8 cellular contexts compared by ENCODE assay signal in the genomic region with DNA sequence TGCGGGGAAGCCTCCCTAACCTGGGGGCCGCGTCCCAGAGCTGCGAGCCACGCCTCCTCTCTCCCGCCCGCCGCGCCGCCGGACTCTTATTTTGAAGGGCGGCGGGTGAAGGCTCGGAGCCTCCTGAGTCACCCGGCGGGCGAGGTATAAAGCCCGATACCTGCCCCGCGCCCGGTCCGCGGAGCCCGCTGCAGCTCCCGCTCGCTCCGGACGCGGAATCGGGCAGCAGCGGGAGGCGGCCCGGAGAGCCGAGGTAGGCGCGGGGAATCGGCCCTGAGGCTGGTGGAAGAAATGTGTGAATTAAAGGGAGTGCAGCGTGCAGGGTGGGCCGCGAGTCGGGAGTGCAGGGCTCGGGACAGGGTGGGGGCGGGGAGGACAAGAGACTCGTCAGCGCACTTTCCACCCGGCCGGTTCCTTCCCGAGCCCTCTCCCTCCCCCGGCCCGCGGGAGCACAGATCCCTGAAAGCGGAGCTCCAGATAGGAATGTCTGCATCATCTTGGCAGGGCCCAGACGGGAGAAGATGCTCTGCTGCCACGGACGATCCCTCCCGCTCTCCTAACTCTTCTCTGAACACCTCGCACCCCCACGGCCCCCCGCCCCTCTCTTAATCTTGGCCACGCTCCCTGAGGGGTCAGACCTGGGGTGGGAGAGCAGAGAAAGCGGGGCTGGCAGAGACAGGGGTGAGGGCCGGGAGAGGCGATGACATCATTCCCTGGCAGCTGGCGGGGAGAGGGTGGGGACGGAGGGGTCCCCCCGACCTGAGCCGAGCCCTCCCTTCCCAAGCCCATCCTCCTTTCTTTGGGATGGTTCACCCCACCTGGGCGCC.
DNase-seq lines count a peak whose midpoint lies in the region; ATAC-seq lines count a peak whose summit lies in the region.

No MANE protein-coding gene starts in this region.

- no peaks in the 10 kb centered on the region for H3K36me3 ChIP-seq in ectodermal cell (ENCODE audit: control insufficient read depth, insufficient read depth, low read length)

- peak overlapping the region; percentile 80 for H3K27ac ChIP-seq in ectodermal cell (ENCODE audit: insufficient read depth, low read depth, low read length, poor library complexity, severe bottlenecking)

- peak; percentile 82 for ATAC-seq in HG02852 (IDR thresholded peaks at IDR 0.05; ENCODE audit: unreplicated experiment)

- H3K27me3 ChIP-seq in ectodermal cell (ENCODE audit: control insufficient read depth, insufficient read depth, low read length, poor library complexity, severe bottlenecking) = no peaks in the 10 kb centered on the region

- peak overlapping the region; percentile 24 for H3K27ac Mint-ChIP-seq in activated CD4-positive, alpha-beta memory T cell treated with anti-CD3 and anti-CD28 coated beads, Interleukin-2, amount 10 ng/mL, durations not matched to agents 7 days and 5 days

- no peaks in the 10 kb centered on the region for H3K9me3 Mint-ChIP-seq in activated CD4-positive, alpha-beta memory T cell treated with anti-CD3 and anti-CD28 coated beads, Interleukin-2, amount 10 ng/mL, durations not matched to agents 7 days and 5 days

- POLR2A ChIA-PET in activated CD4-positive, alpha-beta memory T cell treated with anti-CD3 and anti-CD28 coated beads, Interleukin-2, amount 10 ng/mL, durations not matched to agents 7 days and 5 days (lab: Charles Lee) = interaction anchor here (0.8 to 2.1 kb wide), 5 partner anchors 9 to 37 kb away, joined by 3 to 14 read pairs (median 4); no protein-coding TSS in a partner anchor

- H3K27me3 Mint-ChIP-seq in activated CD4-positive, alpha-beta memory T cell treated with anti-CD3 and anti-CD28 coated beads, Interleukin-2, amount 10 ng/mL, durations not matched to agents 7 days and 5 days = peaks cover 53% of the 10 kb centered on the region

- H3K4me3 Mint-ChIP-seq in activated CD4-positive, alpha-beta memory T cell treated with anti-CD3 and anti-CD28 coated beads, Interleukin-2, amount 10 ng/mL, durations not matched to agents 7 days and 5 days = peak overlapping the region; percentile 77

- DNase-seq in NCI-H2227 (lab: John Stamatoyannopoulos, UW; ENCODE audit: unreplicated experiment) (peak; percentile 69), NCI-H2227 treated with DMSO at 0.1 percent for 48 hours (lab: John Stamatoyannopoulos, UW) (no peak), NCI-H2171 (lab: John Stamatoyannopoulos, UW) (peak; percentile 51), lung microvascular endothelial cell (ENCODE audit: low read depth in 2 of 2) (peak; percentile 82 to 85)
- peak; percentile 71 for DNase-seq in activated CD4-positive, alpha-beta memory T cell treated with anti-CD3 and anti-CD28 coated beads, Interleukin-2, amount 10 ng/mL, durations not matched to agents 7 days and 5 days
- DNase-seq in stimulated activated CD8-positive, alpha-beta memory T cell treated with anti-CD3 and anti-CD28 coated beads, Interleukin-12 subunit alpha, Interleukin-12 subunit beta, amount 100 ng/mL, for 4 hours (ENCODE audit: low read depth) = peak; percentile 39

- H3K9me3 ChIP-seq in ectodermal cell (ENCODE audit: control insufficient read depth, low read length) = no peaks in the 10 kb centered on the region

- CTCF ChIA-PET in activated CD4-positive, alpha-beta memory T cell treated with anti-CD3 and anti-CD28 coated beads, Interleukin-2, amount 10 ng/mL, durations not matched to agents 7 days and 5 days (lab: Charles Lee) = interaction anchor here (1.5 to 2.0 kb wide), 3 partner anchors 8 to 120 kb away, joined by 4 to 6 read pairs (median 5); no protein-coding TSS in a partner anchor

- H3K4me3 ChIP-seq in ectodermal cell (ENCODE audit: insufficient read depth, low read depth, low read length) = peak overlapping the region; percentile 85

- peaks cover 18% of the 10 kb centered on the region for H3K4me1 Mint-ChIP-seq in activated CD4-positive, alpha-beta memory T cell treated with anti-CD3 and anti-CD28 coated beads, Interleukin-2, amount 10 ng/mL, durations not matched to agents 7 days and 5 days

- peaks cover 15% of the 10 kb centered on the region for H3K4me1 ChIP-seq in ectodermal cell (ENCODE audit: control insufficient read depth, insufficient read depth, low read length)

- peaks cover 2% of the 10 kb centered on the region for H3K36me3 Mint-ChIP-seq in activated CD4-positive, alpha-beta memory T cell treated with anti-CD3 and anti-CD28 coated beads, Interleukin-2, amount 10 ng/mL, durations not matched to agents 7 days and 5 days (ENCODE audit: low read depth)

- WGBS in ectodermal cell, 2 experiments = 0% methylated on average over 66 to 68 of the region's 68 CpGs
